Comparison of ENCODE assay signal across 16 cellular contexts in genomic region chr5:73903169-73903568, GRCh38.
"Had no signal": no experiment of that assay in that cellular context is flagged by ENCODE, and none has a peak within 500 bp of the region (broad histone marks: within the 10 kb centered on the region; RNA-seq: fewer than 3 reads in every experiment).

No MANE protein-coding gene starts in this region.

- H3K9me3 ChIP-seq: adrenal gland, ascending aorta, mucosa of descending colon, spleen, thoracic aorta, upper lobe of right lung had no signal

- ATAC-seq: activated CD4-positive, alpha-beta T cell treated with anti-CD3 and anti-CD28 coated beads for 36 hours had no signal

- H3K27ac ChIP-seq: adrenal gland, ascending aorta, epithelial cell of prostate, spleen, thoracic aorta, upper lobe of right lung had no signal

- H3K4me3 ChIP-seq: adrenal gland, ascending aorta, mucosa of descending colon, spleen, thoracic aorta, upper lobe of right lung had no signal

- DNase-seq: activated B cell treated with CpG ODN at 0.5 μM for 24 hours; activated CD4-positive, alpha-beta T cell treated with anti-CD3 and anti-CD28 coated beads for 36 hours; activated CD4-positive, alpha-beta T cell treated with anti-CD3 and anti-CD28 coated beads, Interleukin-2, amount 50 U/mL, for 4 hours; activated CD8-positive, alpha-beta memory T cell treated with anti-CD3 and anti-CD28 coated beads, Interleukin-2, amount 50 U/mL, for 4 hours; adrenal gland; cortex of kidney; left colon; occipital lobe; spleen; stimulated activated CD4-positive, alpha-beta T cell treated with anti-CD3 and anti-CD28 coated beads, Interleukin-4, amount 100 ng/mL, for 1 hour; upper lobe of right lung had no signal

- H3K36me3 ChIP-seq: adrenal gland, spleen, thoracic aorta had no signal

- H3K4me1 ChIP-seq: ascending aorta had no signal

- H3K27me3 ChIP-seq: adrenal gland, ascending aorta, heart left ventricle, upper lobe of right lung had no signal
